In genomic region chr21:39388811-39389155, GRCh38 we compare ENCODE assay signal across 1 cellular context.
TF ChIP-seq lines count a peak whose summit lies in the region.

No MANE protein-coding gene starts in this region.

TF ChIP-seq in K562, 482 proteins besides CTCF, POLR2A, EP300 and RAD21 (continued from another document and continues in another):
- TF ChIP-seq, protein P1, sequence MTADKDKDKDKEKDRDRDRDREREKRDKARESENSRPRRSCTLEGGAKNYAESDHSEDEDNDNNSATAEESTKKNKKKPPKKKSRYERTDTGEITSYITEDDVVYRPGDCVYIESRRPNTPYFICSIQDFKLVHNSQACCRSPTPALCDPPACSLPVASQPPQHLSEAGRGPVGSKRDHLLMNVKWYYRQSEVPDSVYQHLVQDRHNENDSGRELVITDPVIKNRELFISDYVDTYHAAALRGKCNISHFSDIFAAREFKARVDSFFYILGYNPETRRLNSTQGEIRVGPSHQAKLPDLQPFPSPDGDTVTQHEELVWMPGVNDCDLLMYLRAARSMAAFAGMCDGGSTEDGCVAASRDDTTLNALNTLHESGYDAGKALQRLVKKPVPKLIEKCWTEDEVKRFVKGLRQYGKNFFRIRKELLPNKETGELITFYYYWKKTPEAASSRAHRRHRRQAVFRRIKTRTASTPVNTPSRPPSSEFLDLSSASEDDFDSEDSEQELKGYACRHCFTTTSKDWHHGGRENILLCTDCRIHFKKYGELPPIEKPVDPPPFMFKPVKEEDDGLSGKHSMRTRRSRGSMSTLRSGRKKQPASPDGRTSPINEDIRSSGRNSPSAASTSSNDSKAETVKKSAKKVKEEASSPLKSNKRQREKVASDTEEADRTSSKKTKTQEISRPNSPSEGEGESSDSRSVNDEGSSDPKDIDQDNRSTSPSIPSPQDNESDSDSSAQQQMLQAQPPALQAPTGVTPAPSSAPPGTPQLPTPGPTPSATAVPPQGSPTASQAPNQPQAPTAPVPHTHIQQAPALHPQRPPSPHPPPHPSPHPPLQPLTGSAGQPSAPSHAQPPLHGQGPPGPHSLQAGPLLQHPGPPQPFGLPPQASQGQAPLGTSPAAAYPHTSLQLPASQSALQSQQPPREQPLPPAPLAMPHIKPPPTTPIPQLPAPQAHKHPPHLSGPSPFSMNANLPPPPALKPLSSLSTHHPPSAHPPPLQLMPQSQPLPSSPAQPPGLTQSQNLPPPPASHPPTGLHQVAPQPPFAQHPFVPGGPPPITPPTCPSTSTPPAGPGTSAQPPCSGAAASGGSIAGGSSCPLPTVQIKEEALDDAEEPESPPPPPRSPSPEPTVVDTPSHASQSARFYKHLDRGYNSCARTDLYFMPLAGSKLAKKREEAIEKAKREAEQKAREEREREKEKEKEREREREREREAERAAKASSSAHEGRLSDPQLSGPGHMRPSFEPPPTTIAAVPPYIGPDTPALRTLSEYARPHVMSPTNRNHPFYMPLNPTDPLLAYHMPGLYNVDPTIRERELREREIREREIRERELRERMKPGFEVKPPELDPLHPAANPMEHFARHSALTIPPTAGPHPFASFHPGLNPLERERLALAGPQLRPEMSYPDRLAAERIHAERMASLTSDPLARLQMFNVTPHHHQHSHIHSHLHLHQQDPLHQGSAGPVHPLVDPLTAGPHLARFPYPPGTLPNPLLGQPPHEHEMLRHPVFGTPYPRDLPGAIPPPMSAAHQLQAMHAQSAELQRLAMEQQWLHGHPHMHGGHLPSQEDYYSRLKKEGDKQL (CRISPR knock-in tag; IDR thresholded peaks at IDR 0.05; ENCODE audit: borderline replicate concordance), result no peak
- no peak for TF ChIP-seq MGA (IDR thresholded peaks at IDR 0.05)
- TF ChIP-seq KLF16 (IDR thresholded peaks at IDR 0.05), result no peak
- TF ChIP-seq CBFB (CRISPR knock-in tag; IDR thresholded peaks at IDR 0.05), result peak; percentile 11; the same call in 1 of the 2 replicates
- TF ChIP-seq KAT7 (CRISPR knock-in tag; IDR thresholded peaks at IDR 0.05; ENCODE audit: borderline replicate concordance), result 0 out of 2 replicates have a peak, but pooled peaks have one; percentile 33
- TF ChIP-seq ELF2 (CRISPR knock-in tag; IDR thresholded peaks at IDR 0.05), result 0 out of 2 replicates have a peak, but pooled peaks have one; percentile 40
- TF ChIP-seq, protein P2, sequence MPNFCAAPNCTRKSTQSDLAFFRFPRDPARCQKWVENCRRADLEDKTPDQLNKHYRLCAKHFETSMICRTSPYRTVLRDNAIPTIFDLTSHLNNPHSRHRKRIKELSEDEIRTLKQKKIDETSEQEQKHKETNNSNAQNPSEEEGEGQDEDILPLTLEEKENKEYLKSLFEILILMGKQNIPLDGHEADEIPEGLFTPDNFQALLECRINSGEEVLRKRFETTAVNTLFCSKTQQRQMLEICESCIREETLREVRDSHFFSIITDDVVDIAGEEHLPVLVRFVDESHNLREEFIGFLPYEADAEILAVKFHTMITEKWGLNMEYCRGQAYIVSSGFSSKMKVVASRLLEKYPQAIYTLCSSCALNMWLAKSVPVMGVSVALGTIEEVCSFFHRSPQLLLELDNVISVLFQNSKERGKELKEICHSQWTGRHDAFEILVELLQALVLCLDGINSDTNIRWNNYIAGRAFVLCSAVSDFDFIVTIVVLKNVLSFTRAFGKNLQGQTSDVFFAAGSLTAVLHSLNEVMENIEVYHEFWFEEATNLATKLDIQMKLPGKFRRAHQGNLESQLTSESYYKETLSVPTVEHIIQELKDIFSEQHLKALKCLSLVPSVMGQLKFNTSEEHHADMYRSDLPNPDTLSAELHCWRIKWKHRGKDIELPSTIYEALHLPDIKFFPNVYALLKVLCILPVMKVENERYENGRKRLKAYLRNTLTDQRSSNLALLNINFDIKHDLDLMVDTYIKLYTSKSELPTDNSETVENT (CRISPR knock-in tag; IDR thresholded peaks at IDR 0.05), result 0 out of 2 replicates have a peak, but pooled peaks have one; percentile 4
- no peak for TF ChIP-seq ARID1B (IDR thresholded peaks at IDR 0.05)
- TF ChIP-seq SOX6 (IDR thresholded peaks at IDR 0.05), result 0 out of 2 replicates have a peak, but pooled peaks have one; percentile 1
- TF ChIP-seq MAFK (IDR thresholded peaks at IDR 0.05; ENCODE audit: low read length), result no peak
- no peak for TF ChIP-seq ZNF551 (CRISPR knock-in tag; IDR thresholded peaks at IDR 0.05)
- TF ChIP-seq, protein P3, sequence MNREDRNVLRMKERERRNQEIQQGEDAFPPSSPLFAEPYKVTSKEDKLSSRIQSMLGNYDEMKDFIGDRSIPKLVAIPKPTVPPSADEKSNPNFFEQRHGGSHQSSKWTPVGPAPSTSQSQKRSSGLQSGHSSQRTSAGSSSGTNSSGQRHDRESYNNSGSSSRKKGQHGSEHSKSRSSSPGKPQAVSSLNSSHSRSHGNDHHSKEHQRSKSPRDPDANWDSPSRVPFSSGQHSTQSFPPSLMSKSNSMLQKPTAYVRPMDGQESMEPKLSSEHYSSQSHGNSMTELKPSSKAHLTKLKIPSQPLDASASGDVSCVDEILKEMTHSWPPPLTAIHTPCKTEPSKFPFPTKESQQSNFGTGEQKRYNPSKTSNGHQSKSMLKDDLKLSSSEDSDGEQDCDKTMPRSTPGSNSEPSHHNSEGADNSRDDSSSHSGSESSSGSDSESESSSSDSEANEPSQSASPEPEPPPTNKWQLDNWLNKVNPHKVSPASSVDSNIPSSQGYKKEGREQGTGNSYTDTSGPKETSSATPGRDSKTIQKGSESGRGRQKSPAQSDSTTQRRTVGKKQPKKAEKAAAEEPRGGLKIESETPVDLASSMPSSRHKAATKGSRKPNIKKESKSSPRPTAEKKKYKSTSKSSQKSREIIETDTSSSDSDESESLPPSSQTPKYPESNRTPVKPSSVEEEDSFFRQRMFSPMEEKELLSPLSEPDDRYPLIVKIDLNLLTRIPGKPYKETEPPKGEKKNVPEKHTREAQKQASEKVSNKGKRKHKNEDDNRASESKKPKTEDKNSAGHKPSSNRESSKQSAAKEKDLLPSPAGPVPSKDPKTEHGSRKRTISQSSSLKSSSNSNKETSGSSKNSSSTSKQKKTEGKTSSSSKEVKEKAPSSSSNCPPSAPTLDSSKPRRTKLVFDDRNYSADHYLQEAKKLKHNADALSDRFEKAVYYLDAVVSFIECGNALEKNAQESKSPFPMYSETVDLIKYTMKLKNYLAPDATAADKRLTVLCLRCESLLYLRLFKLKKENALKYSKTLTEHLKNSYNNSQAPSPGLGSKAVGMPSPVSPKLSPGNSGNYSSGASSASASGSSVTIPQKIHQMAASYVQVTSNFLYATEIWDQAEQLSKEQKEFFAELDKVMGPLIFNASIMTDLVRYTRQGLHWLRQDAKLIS (CRISPR knock-in tag; IDR thresholded peaks at IDR 0.05), result 0 out of 2 replicates have a peak, but pooled peaks have one; percentile 1
- peak; percentile 79 for TF ChIP-seq RBM22 (IDR thresholded peaks at IDR 0.05; ENCODE audit: low read depth, low read length, poor library complexity, severe bottlenecking)
- TF ChIP-seq CTBP1 (IDR thresholded peaks at IDR 0.05; ENCODE audit: borderline replicate concordance), result peak; percentile 9; the same call in 1 of the 2 replicates
- no peak for TF ChIP-seq POLR2AphosphoS5 (IDR thresholded peaks at IDR 0.05; ENCODE audit: control insufficient read depth, insufficient read depth, low read depth, low read length)
- 0 out of 2 replicates have a peak, but pooled peaks have one; percentile 3 for TF ChIP-seq ZZZ3 (IDR thresholded peaks at IDR 0.05)
- no peak for TF ChIP-seq CHCHD3 (CRISPR knock-in tag; IDR thresholded peaks at IDR 0.05)
- TF ChIP-seq TARDBP (IDR thresholded peaks at IDR 0.05), result no peak; the same call in 1 of the 2 replicates
- no peak for TF ChIP-seq NR2F6 (CRISPR knock-in tag; IDR thresholded peaks at IDR 0.05)
- TF ChIP-seq, protein P4, sequence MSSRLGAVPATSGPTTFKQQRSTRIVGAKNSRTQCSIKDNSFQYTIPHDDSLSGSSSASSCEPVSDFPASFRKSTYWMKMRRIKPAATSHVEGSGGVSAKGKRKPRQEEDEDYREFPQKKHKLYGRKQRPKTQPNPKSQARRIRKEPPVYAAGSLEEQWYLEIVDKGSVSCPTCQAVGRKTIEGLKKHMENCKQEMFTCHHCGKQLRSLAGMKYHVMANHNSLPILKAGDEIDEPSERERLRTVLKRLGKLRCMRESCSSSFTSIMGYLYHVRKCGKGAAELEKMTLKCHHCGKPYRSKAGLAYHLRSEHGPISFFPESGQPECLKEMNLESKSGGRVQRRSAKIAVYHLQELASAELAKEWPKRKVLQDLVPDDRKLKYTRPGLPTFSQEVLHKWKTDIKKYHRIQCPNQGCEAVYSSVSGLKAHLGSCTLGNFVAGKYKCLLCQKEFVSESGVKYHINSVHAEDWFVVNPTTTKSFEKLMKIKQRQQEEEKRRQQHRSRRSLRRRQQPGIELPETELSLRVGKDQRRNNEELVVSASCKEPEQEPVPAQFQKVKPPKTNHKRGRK (tag; IDR thresholded peaks at IDR 0.05), result 0 out of 2 replicates have a peak, but pooled peaks have one; percentile 25
- peak; percentile 17; the same call in 1 of the 2 replicates for TF ChIP-seq CBX1 (IDR thresholded peaks at IDR 0.05; ENCODE audit: low read depth)
- no peak for TF ChIP-seq CHAMP1 (IDR thresholded peaks at IDR 0.05)
- no peak for TF ChIP-seq MYNN (IDR thresholded peaks at IDR 0.05)
- TF ChIP-seq MYNN (CRISPR knock-in tag; IDR thresholded peaks at IDR 0.05), result no peak
